In genomic region chr1:64006276-64007051, GRCh38 we compare ENCODE assay signal across 9 cellular contexts.
A peak's percentile ranks its signal among the peaks of the same experiment; 100 is the strongest.
DNase-seq lines count a peak whose midpoint lies in the region; ATAC-seq and TF ChIP-seq lines count a peak whose summit lies in the region.
"Had no signal": no experiment of that assay in that cellular context is flagged by ENCODE, and none has a peak within 500 bp of the region (broad histone marks: within the 10 kb centered on the region; RNA-seq: fewer than 3 reads in every experiment).

No MANE protein-coding gene starts in this region.

- in situ Hi-C loops in brain microvascular endothelial cell (cut with HindIII; ENCODE audit: low pct_ligation_motif_present, low sequenced_read_pairs), result no loop called here

- H3K27me3 ChIP-seq in Loucy (ENCODE audit: insufficient read depth, low read length, poor library complexity, severe bottlenecking) (no peaks in the 10 kb centered on the region), brain microvascular endothelial cell (replicated peaks) (no peaks in the 10 kb centered on the region)

- H3K4me1 ChIP-seq in Loucy (ENCODE audit: insufficient read depth, low read length, poor library complexity, severe bottlenecking), result peaks cover 23% of the 10 kb centered on the region

- no peaks in the 10 kb centered on the region for H3F3A ChIP-seq in Loucy (ENCODE audit: low read depth)

- no peaks in the 10 kb centered on the region for H3K79me2 ChIP-seq in Loucy (ENCODE audit: insufficient read depth, low read length)

- no peaks in the 10 kb centered on the region for H3K9me3 ChIP-seq in Loucy (ENCODE audit: insufficient read depth, low read depth, low read length)

- TF ChIP-seq CTCF in Loucy (conservative IDR thresholded peaks at IDR 0.05; ENCODE audit: low read length) (no peak), brain microvascular endothelial cell (IDR thresholded peaks at IDR 0.05; ENCODE audit: low read depth, low read length, missing control alignments) (no peak), GM10248 (IDR thresholded peaks at IDR 0.05; ENCODE audit: control extremely low read depth, extremely low read depth, low read depth, missing control alignments) (no peak)

- peak overlapping the region; percentile 66 for H2AFZ ChIP-seq in Loucy (ENCODE audit: low read length)

- peak overlapping the region; percentile 40 for H3K9ac ChIP-seq in Loucy (ENCODE audit: low read depth, low read length, poor library complexity, severe bottlenecking)

- peak overlapping the region; percentile 55 for H3K4me2 ChIP-seq in Loucy (ENCODE audit: low read depth, low read length, poor library complexity, severe bottlenecking)

- no peaks in the 10 kb centered on the region for H4K20me1 ChIP-seq in Loucy (ENCODE audit: insufficient read depth, low read length, poor library complexity, severe bottlenecking)

- peak overlapping the region; percentile 28 for H3K4me3 ChIP-seq in Loucy (ENCODE audit: low read length, poor library complexity, severe bottlenecking)
- H3K4me3 ChIP-seq in brain microvascular endothelial cell (ENCODE audit: low read depth, low read length), result no peak overlapping the region
- H3K4me3 ChIP-seq: skin epidermis had no signal

- DNase-seq in DMS153 (lab: John Stamatoyannopoulos, UW) (peak; percentile 88), brain microvascular endothelial cell (peak; percentile 73), mucosa of gallbladder (ENCODE audit: low spot score) (peak; percentile 73), putamen (ENCODE audit: low spot score) (no peak), GM10248 (ENCODE audit: extremely low spot score) (no peak)
- DNase-seq in activated CD4-positive, alpha-beta T cell treated with anti-CD3 and anti-CD28 coated beads for 4 hours, result no peak

- ATAC-seq in GM19351 (IDR thresholded peaks at IDR 0.05; ENCODE audit: unreplicated experiment), result no peak

- H3K36me3 ChIP-seq in Loucy (ENCODE audit: insufficient read depth, low read length), result no peaks in the 10 kb centered on the region
- H3K36me3 ChIP-seq in brain microvascular endothelial cell (replicated peaks), result no peaks in the 10 kb centered on the region

- H3K27ac ChIP-seq in brain microvascular endothelial cell, result no peak overlapping the region

- no peaks in the 10 kb centered on the region for H3K9me2 ChIP-seq in Loucy (replicated peaks; ENCODE audit: low read depth, low read length)

- CTCF ChIA-PET in GM10248 (lab: Yijun Ruan, JAX), result interaction anchor here (0.7 kb wide), 1 partner anchor 190 kb away, joined by 3 read pairs; no protein-coding TSS in a partner anchor

- POLR2A ChIA-PET in GM10248 (lab: Yijun Ruan, JAX), result no interaction called here

Comparison
In these comparisons a context has a peak if more than half of its experiments do, and no peak if none do; other contexts are left out.
1. DNase-seq: peak in DMS153 (single experiment), brain microvascular endothelial cell (single experiment) and mucosa of gallbladder (single experiment); none in activated CD4-positive, alpha-beta T cell treated with anti-CD3 and anti-CD28 coated beads for 4 hours (0 of 2), putamen (single experiment) and GM10248 (single experiment).